29 cellular contexts compared by ENCODE assay signal in the genomic region with DNA sequence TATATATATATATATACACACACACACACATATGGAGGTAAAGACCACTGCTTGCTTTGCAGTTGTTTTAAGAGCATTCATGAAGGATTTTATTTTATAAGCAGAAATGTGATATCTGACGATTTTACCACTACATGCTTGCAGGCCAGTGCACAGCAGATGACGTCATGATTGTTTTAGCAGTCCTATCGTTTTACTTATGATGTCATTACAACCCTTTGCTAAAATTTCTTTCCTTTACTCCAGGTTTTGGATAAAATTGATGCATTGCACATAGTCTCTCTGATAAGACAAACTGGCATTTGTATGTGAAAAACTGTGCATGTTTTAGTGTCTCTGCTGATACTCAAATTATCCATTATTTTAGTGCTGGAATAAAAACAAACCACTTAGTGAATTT. TPM values are rescaled to one million over a fixed set of nuclear protein-coding genes. Genes with fewer than 3 reads are reported as not detected.
DNase-seq lines count a peak whose midpoint lies in the region; ATAC-seq and TF ChIP-seq lines count a peak whose summit lies in the region.
"Had no signal": no experiment of that assay in that cellular context is flagged by ENCODE, and none has a peak within 500 bp of the region (broad histone marks: within the 10 kb centered on the region; RNA-seq: fewer than 3 reads in every experiment).

No MANE protein-coding gene starts in this region.

- TF ChIP-seq CTCF in RWPE2 (IDR thresholded peaks at IDR 0.05; ENCODE audit: poor library complexity, severe bottlenecking) (no peak), thoracic aorta (IDR thresholded peaks at IDR 0.05) (no peak)

- peaks cover 96% of the 10 kb centered on the region for H3K4me1 ChIP-seq in RWPE2 (ENCODE audit: insufficient read depth, poor library complexity, severe bottlenecking)
- peaks cover 43 to 85% of the 10 kb centered on the region in 2 donors for H3K4me1 ChIP-seq in thoracic aorta (ENCODE audit: control insufficient read depth in 1 of 2, low read depth in 2 of 2)
- H3K4me1 ChIP-seq: HAP-1, Peyer's patch had no signal

- intact Hi-C loops in Right ventricle myocardium inferior (cut with DNase I): no loop called here

- H3K4me3 ChIP-seq in RWPE2 (ENCODE audit: severe bottlenecking): no peak overlapping the region
- no peak overlapping the region for H3K4me3 ChIP-seq in thoracic aorta
- H3K4me3 ChIP-seq: HAP-1, Peyer's patch, vagina had no signal

- no peaks in the 10 kb centered on the region for H3K9me3 ChIP-seq in RWPE2 (ENCODE audit: severe bottlenecking)
- no peaks in the 10 kb centered on the region for H3K9me3 ChIP-seq in thoracic aorta
- H3K9me3 ChIP-seq: HAP-1, neutrophil, Peyer's patch, vagina had no signal

- H3K36me3 ChIP-seq in RWPE2 (ENCODE audit: low read depth) (peaks cover 98% of the 10 kb centered on the region), thoracic aorta (no peaks in the 10 kb centered on the region)
- H3K36me3 ChIP-seq: HAP-1, neutrophil, vagina had no signal

- no peaks in the 10 kb centered on the region for H3K36me3 Mint-ChIP-seq in activated CD4-positive, alpha-beta T cell treated with anti-CD3 and anti-CD28 coated beads, Interleukin-2, amount 10 ng/mL, durations not matched to agents 7 days and 5 days (ENCODE audit: low read depth)
- H3K36me3 Mint-ChIP-seq: activated naive CD4-positive, alpha-beta T cell treated with anti-CD3 and anti-CD28 coated beads, Interleukin-2, amount 10 ng/mL, durations not matched to agents 7 days and 5 days; immature natural killer cell had no signal

- no peak for ATAC-seq in RWPE2 (ENCODE audit: low read depth)
- ATAC-seq in thoracic aorta (ENCODE audit: insufficient number of reproducible peaks, low FRiP score, low read depth): no peak
- ATAC-seq in Right ventricle myocardium inferior: no peak
- no peak for ATAC-seq in GM18505 (IDR thresholded peaks at IDR 0.05; ENCODE audit: unreplicated experiment)
- ATAC-seq: left lobe of liver had no signal

- CTCF ChIA-PET in activated CD4-positive, alpha-beta T cell treated with anti-CD3 and anti-CD28 coated beads, Interleukin-2, amount 10 ng/mL, durations not matched to agents 7 days and 5 days (lab: Charles Lee): no interaction called here

- H3K27me3 Mint-ChIP-seq in activated CD4-positive, alpha-beta T cell treated with anti-CD3 and anti-CD28 coated beads, Interleukin-2, amount 10 ng/mL, durations not matched to agents 7 days and 5 days: peaks cover 18% of the 10 kb centered on the region
- H3K27me3 Mint-ChIP-seq: progenitor cell of endocrine pancreas had no signal

- H3K9me3 Mint-ChIP-seq in activated CD4-positive, alpha-beta T cell treated with anti-CD3 and anti-CD28 coated beads, Interleukin-2, amount 10 ng/mL, durations not matched to agents 7 days and 5 days: no peaks in the 10 kb centered on the region
- H3K9me3 Mint-ChIP-seq: activated naive CD4-positive, alpha-beta T cell treated with anti-CD3 and anti-CD28 coated beads, Interleukin-2, amount 10 ng/mL, durations not matched to agents 7 days and 5 days had no signal

- H3K27ac Mint-ChIP-seq in activated CD4-positive, alpha-beta T cell treated with anti-CD3 and anti-CD28 coated beads, Interleukin-2, amount 10 ng/mL, durations not matched to agents 7 days and 5 days: no peak overlapping the region
- H3K27ac Mint-ChIP-seq: activated naive CD4-positive, alpha-beta T cell treated with anti-CD3 and anti-CD28 coated beads, Interleukin-2, amount 10 ng/mL, durations not matched to agents 7 days and 5 days; immature natural killer cell had no signal

- H3K4me3 Mint-ChIP-seq in activated CD4-positive, alpha-beta T cell treated with anti-CD3 and anti-CD28 coated beads, Interleukin-2, amount 10 ng/mL, durations not matched to agents 7 days and 5 days: no peak overlapping the region
- H3K4me3 Mint-ChIP-seq: activated naive CD4-positive, alpha-beta T cell treated with anti-CD3 and anti-CD28 coated beads, Interleukin-2, amount 10 ng/mL, durations not matched to agents 7 days and 5 days; immature natural killer cell had no signal

- H3K27me3 ChIP-seq in RWPE2 (ENCODE audit: insufficient read depth, poor library complexity, severe bottlenecking) (no peaks in the 10 kb centered on the region), thoracic aorta (replicated peaks; ENCODE audit: insufficient read depth) (no peaks in the 10 kb centered on the region)
- H3K27me3 ChIP-seq: Peyer's patch, vagina had no signal

- H3K27ac ChIP-seq in RWPE2 (ENCODE audit: poor library complexity, severe bottlenecking) (peak overlapping the region; percentile 96), thoracic aorta (peak overlapping the region; percentile 1 to 13)
- H3K27ac ChIP-seq: 22Rv1, HL-60, neutrophil, Peyer's patch had no signal

- no peak for TF ChIP-seq POLR2A in GM18505 (IDR thresholded peaks at IDR 0.05; ENCODE audit: borderline replicate concordance, extremely low read depth, insufficient read depth, insufficient read length)

- POLR2A ChIA-PET in activated CD4-positive, alpha-beta T cell treated with anti-CD3 and anti-CD28 coated beads, Interleukin-2, amount 10 ng/mL, durations not matched to agents 7 days and 5 days (lab: Charles Lee): no interaction called here

- DNase-seq in DMS 273 (lab: John Stamatoyannopoulos, UW; ENCODE audit: unreplicated experiment) (peak; percentile 17), DMS 273 treated with DMSO at 0.1 percent for 48 hours (lab: John Stamatoyannopoulos, UW) (no peak), RWPE2 (ENCODE audit: low spot score) (no peak), fibroblast of peridontal ligament (ENCODE audit: extremely low read depth) (peak; percentile 73), thoracic aorta (ENCODE audit: low spot score) (no peak), Right ventricle myocardium inferior (ENCODE audit: missing footprints) (no peak)
- no peak for DNase-seq in activated CD4-positive, alpha-beta T cell treated with anti-CD3 and anti-CD28 coated beads, Interleukin-2, amount 10 ng/mL, durations not matched to agents 7 days and 5 days
- DNase-seq: activated CD4-positive, alpha-beta T cell treated with anti-CD3 and anti-CD28 coated beads, Interleukin-2, amount 50 U/mL, for 1 hour; activated naive CD4-positive, alpha-beta T cell treated with anti-CD3 and anti-CD28 coated beads, Interleukin-2, amount 10 ng/mL, durations not matched to agents 7 days and 5 days; amygdala; effector CD4-positive, alpha-beta T cell; hypothalamus; immature natural killer cell; Kasumi-1; mesendoderm; MV-4-11; NCI-H146; NCI-H526 treated with DMSO at 0.1 percent for 48 hours; Peyer's patch; stimulated activated naive CD4-positive, alpha-beta T cell; T1000 had no signal

- H3K4me1 Mint-ChIP-seq in activated CD4-positive, alpha-beta T cell treated with anti-CD3 and anti-CD28 coated beads, Interleukin-2, amount 10 ng/mL, durations not matched to agents 7 days and 5 days: no peaks in the 10 kb centered on the region
- H3K4me1 Mint-ChIP-seq: activated naive CD4-positive, alpha-beta T cell treated with anti-CD3 and anti-CD28 coated beads, Interleukin-2, amount 10 ng/mL, durations not matched to agents 7 days and 5 days; immature natural killer cell had no signal

RNA-seq across cellular contexts. Expression of a gene that starts 9.2 kb away (rescaled TPM):
- total RNA-seq in thoracic aorta: 10 to 100 TPM; 54.8 to 56.7 TPM
- total RNA-seq in activated CD4-positive, alpha-beta T cell treated with anti-CD3 and anti-CD28 coated beads, Interleukin-2, amount 10 ng/mL, durations not matched to agents 7 days and 5 days: not detected
- 11.4 TPM for total RNA-seq in Right ventricle myocardium inferior

Comparison
In these comparisons a context has a peak if more than half of its experiments do, and no peak if none do; other contexts are left out.
1. DNase-seq: peak in DMS 273 (single experiment) and fibroblast of peridontal ligament (single experiment); none in DMS 273 treated with DMSO at 0.1 percent for 48 hours (single experiment), RWPE2 (single experiment), thoracic aorta (single experiment), activated CD4-positive, alpha-beta T cell treated with anti-CD3 and anti-CD28 coated beads, Interleukin-2, amount 10 ng/mL, durations not matched to agents 7 days and 5 days (single experiment) and Right ventricle myocardium inferior (single experiment).
2. RNA of a gene that starts 9.2 kb away (total RNA-seq): 54.8 to 56.7 TPM in thoracic aorta and 11.4 TPM in Right ventricle myocardium inferior (single experiment); not detected in activated CD4-positive, alpha-beta T cell treated with anti-CD3 and anti-CD28 coated beads, Interleukin-2, amount 10 ng/mL, durations not matched to agents 7 days and 5 days; every median in the first group is over 10 times any median in the second.